10 cellular contexts compared by ENCODE assay signal in genomic region chr3:127035672-127036071, GRCh38. TPM values are rescaled to one million over a fixed set of nuclear protein-coding genes. Genes with fewer than 3 reads are reported as not detected.
A peak's percentile ranks its signal among the peaks of the same experiment; 100 is the strongest.
DNase-seq lines count a peak whose midpoint lies in the region; ATAC-seq and TF ChIP-seq lines count a peak whose summit lies in the region.
"Had no signal": no experiment of that assay in that cellular context is flagged by ENCODE, and none has a peak within 500 bp of the region (broad histone marks: within the 10 kb centered on the region; RNA-seq: fewer than 3 reads in every experiment).

No MANE protein-coding gene starts in this region.

- H3K27ac ChIP-seq in PC-9, result no peak overlapping the region
- peak overlapping the region in 1 of 2 donors; percentile 86 for H3K27ac ChIP-seq in ovary

- H3K4me3 ChIP-seq in PC-9, result no peak overlapping the region
- H3K4me3 ChIP-seq in fibroblast of mammary gland (ENCODE audit: control insufficient read depth, low read depth, low read length), result no peak overlapping the region
- no peak overlapping the region for H3K4me3 ChIP-seq in ovary
- H3K4me3 ChIP-seq: GM23338 had no signal

- H3F3A ChIP-seq in PC-9 (ENCODE audit: insufficient read depth, low read depth), result peaks cover 5% of the 10 kb centered on the region; the same call in 1 of the 2 replicates

- no peaks in the 10 kb centered on the region for H4K20me1 ChIP-seq in PC-9 (ENCODE audit: insufficient read depth)

- H3K36me3 ChIP-seq in PC-9 (ENCODE audit: low read depth) (no peaks in the 10 kb centered on the region), ovary (no peaks in the 10 kb centered on the region)

- no peak for TF ChIP-seq CTCF in PC-9 (conservative IDR thresholded peaks at IDR 0.05)
- no peak for TF ChIP-seq CTCF in fibroblast of mammary gland (conservative IDR thresholded peaks at IDR 0.05; ENCODE audit: control insufficient read depth, insufficient read depth, low read depth, low read length)
- no peak for TF ChIP-seq CTCF in ovary (IDR thresholded peaks at IDR 0.05)

- H2AFZ ChIP-seq in PC-9, result no peak overlapping the region
- H2AFZ ChIP-seq: GM23338 had no signal

- WGBS in ovary, 3 donors, result 22 to 54% (median 34%) methylated on average over 10 of the region's 10 CpGs

- H3K9me3 ChIP-seq in PC-9 (ENCODE audit: insufficient read depth, low read depth) (no peaks in the 10 kb centered on the region), ovary (no peaks in the 10 kb centered on the region)

- peak; percentile 0 for DNase-seq in COLO668 (lab: John Stamatoyannopoulos, UW; ENCODE audit: unreplicated experiment)
- DNase-seq in PC-9, result peak; percentile 74 to 90
- DNase-seq in fibroblast of mammary gland (ENCODE audit: low read depth), result peak; percentile 97
- DNase-seq in ovary, result peak; percentile 84 to 93 (median 87)
- no peak for DNase-seq in occipital lobe (lab: John Stamatoyannopoulos, UW)
- DNase-seq: activated CD4-positive, CD25-positive, alpha-beta regulatory T cell had no signal

- no peaks in the 10 kb centered on the region for H3K79me2 ChIP-seq in PC-9 (ENCODE audit: low read depth)

- POLR2A ChIA-PET in PC-9 (lab: Charles Lee; ENCODE audit: unreplicated experiment), result interaction anchor here (0.6 to 1.1 kb wide), 2 partner anchors 39 to 269 kb away, joined by 5 to 11 read pairs; no protein-coding TSS in a partner anchor

- BruUV-seq in PC-9 (replicated peaks; lab: Mats Ljungman, UMichigan), result no TSS peak

- TF ChIP-seq POLR2A in ovary (IDR thresholded peaks at IDR 0.05), result no peak

- intact Hi-C loops in PC-9 (cut with micrococcal nuclease; ENCODE audit: unreplicated experiment), result no loop called here
- intact Hi-C loops in ovary (cut with DNase I), result no loop called here

- H3K4me2 ChIP-seq in PC-9, result no peak overlapping the region; the same call in none of the 2 replicates
- H3K4me2 ChIP-seq: GM23338 had no signal

- TF ChIP-seq EP300 in ovary (IDR thresholded peaks at IDR 0.05), result no peak

- no peaks in the 10 kb centered on the region for H3K9me2 ChIP-seq in PC-9 (ENCODE audit: insufficient read depth)

- ATAC-seq in GM19035 (IDR thresholded peaks at IDR 0.05; ENCODE audit: unreplicated experiment), result no peak
- no peak for ATAC-seq in GM19328 (IDR thresholded peaks at IDR 0.05; ENCODE audit: unreplicated experiment)
- ATAC-seq in HG03175 (IDR thresholded peaks at IDR 0.05; ENCODE audit: unreplicated experiment), result no peak
- ATAC-seq: GM23338 had no signal

- H3K27me3 ChIP-seq in PC-9 (ENCODE audit: insufficient read depth, low read depth), result no peaks in the 10 kb centered on the region
- no peaks in the 10 kb centered on the region for H3K27me3 ChIP-seq in ovary

- H3K4me1 ChIP-seq in PC-9 (replicated peaks; ENCODE audit: insufficient read depth), result peaks cover 15% of the 10 kb centered on the region
- H3K4me1 ChIP-seq in ovary (ENCODE audit: insufficient read depth), result peaks cover 3% of the 10 kb centered on the region

- CTCF ChIA-PET in PC-9 (lab: Charles Lee), result interaction anchor here (0.6 kb wide), 1 partner anchor 76 kb away, joined by 3 read pairs; no protein-coding TSS in a partner anchor

RNA-seq across cellular contexts. Expression of gene PLXNA1, which starts 52.8 kb away (rescaled TPM):
- 83.1 and 88.2 TPM in 2 replicates for total RNA-seq in PC-9 (2021)
- 10 to 100 TPM; 13.8 to 47.2 (median 27.6) TPM for total RNA-seq in ovary
- polyA plus RNA-seq in ovary, result 10 to 100 TPM in 1 of 2 donors, 1 to 10 TPM in 1; 9.2 to 10.6 TPM
- 47.7 TPM for total RNA-seq in occipital lobe
